12 cellular contexts compared by ENCODE assay signal in genomic region chr6:112683106-112683505, GRCh38.
"Had no signal": no experiment of that assay in that cellular context is flagged by ENCODE, and none has a peak within 500 bp of the region (broad histone marks: within the 10 kb centered on the region; RNA-seq: fewer than 3 reads in every experiment).

No MANE protein-coding gene starts in this region.

- H3K27me3 ChIP-seq: colonic mucosa, esophagus squamous epithelium, heart left ventricle, thyroid gland had no signal

- H3K9me3 ChIP-seq: colonic mucosa, esophagus squamous epithelium, heart left ventricle, mucosa of descending colon, neutrophil, thyroid gland had no signal

- H3K4me1 ChIP-seq: colonic mucosa, heart left ventricle had no signal

- H3K36me3 ChIP-seq: colonic mucosa, esophagus squamous epithelium, heart left ventricle, neutrophil, thyroid gland had no signal

- H3K4me3 ChIP-seq: colonic mucosa, esophagus squamous epithelium, heart left ventricle, mucosa of descending colon, skin epidermis, thyroid gland had no signal

- DNase-seq: colonic mucosa; effector CD8-positive, alpha-beta T cell; esophagus squamous epithelium; heart left ventricle; hippocampal formation; mucosa of descending colon; naive thymus-derived CD8-positive, alpha-beta T cell; stimulated activated CD4-positive, alpha-beta T cell treated with anti-CD3 and anti-CD28 coated beads, Interleukin-12 subunit alpha, Interleukin-12 subunit beta, amount 100 ng/mL, for 4 hours; stimulated activated naive CD4-positive, alpha-beta T cell treated with Interleukin-2 at 50 U/mL for 16 hours; thyroid gland had no signal

- H3K27ac ChIP-seq: colonic mucosa, esophagus squamous epithelium, heart left ventricle, neutrophil, thyroid gland had no signal
